Comparison of ENCODE assay signal across 1 cellular context in genomic region chr3:41508063-41508696, GRCh38.
TF ChIP-seq lines count a peak whose summit lies in the region.

No MANE protein-coding gene starts in this region.

TF ChIP-seq in SK-N-SH, 30 proteins besides CTCF, POLR2A, EP300 and RAD21 (continued from another document):
- TF ChIP-seq, protein P1, sequence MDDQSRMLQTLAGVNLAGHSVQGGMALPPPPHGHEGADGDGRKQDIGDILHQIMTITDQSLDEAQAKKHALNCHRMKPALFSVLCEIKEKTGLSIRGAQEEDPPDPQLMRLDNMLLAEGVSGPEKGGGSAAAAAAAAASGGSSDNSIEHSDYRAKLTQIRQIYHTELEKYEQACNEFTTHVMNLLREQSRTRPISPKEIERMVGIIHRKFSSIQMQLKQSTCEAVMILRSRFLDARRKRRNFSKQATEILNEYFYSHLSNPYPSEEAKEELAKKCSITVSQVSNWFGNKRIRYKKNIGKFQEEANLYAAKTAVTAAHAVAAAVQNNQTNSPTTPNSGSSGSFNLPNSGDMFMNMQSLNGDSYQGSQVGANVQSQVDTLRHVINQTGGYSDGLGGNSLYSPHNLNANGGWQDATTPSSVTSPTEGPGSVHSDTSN (IDR thresholded peaks at IDR 0.05) = no peak
- TF ChIP-seq SMC3 (IDR thresholded peaks at IDR 0.05; ENCODE audit: low read depth, low read length) = no peak
- TF ChIP-seq MXI1 (IDR thresholded peaks at IDR 0.05; ENCODE audit: low read depth, low read length) = no peak
- TF ChIP-seq FOSL2 (IDR thresholded peaks at IDR 0.05; ENCODE audit: borderline replicate concordance, low read depth) = no peak
- no peak for TF ChIP-seq FOXJ3 (CRISPR knock-in tag; IDR thresholded peaks at IDR 0.05)
